1 cellular context compared by ENCODE assay signal in genomic region chr19:24053601-24054000, GRCh38.
TF ChIP-seq lines count a peak whose summit lies in the region.

No MANE protein-coding gene starts in this region.

TF ChIP-seq in IMR-90, 13 proteins besides CTCF, POLR2A, EP300 and RAD21:
- TF ChIP-seq, protein P1, sequence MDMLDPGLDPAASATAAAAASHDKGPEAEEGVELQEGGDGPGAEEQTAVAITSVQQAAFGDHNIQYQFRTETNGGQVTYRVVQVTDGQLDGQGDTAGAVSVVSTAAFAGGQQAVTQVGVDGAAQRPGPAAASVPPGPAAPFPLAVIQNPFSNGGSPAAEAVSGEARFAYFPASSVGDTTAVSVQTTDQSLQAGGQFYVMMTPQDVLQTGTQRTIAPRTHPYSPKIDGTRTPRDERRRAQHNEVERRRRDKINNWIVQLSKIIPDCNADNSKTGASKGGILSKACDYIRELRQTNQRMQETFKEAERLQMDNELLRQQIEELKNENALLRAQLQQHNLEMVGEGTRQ (IDR thresholded peaks at IDR 0.05; ENCODE audit: low read depth, low read length) = no peak
- TF ChIP-seq CEBPB (IDR thresholded peaks at IDR 0.05; ENCODE audit: low read depth, low read length) (no peak), MAZ (IDR thresholded peaks at IDR 0.05; ENCODE audit: borderline replicate concordance, low read depth, low read length) (no peak), FOS (IDR thresholded peaks at IDR 0.05; ENCODE audit: low read depth, low read length) (no peak), MXI1 (IDR thresholded peaks at IDR 0.05; ENCODE audit: borderline replicate concordance, low read depth, low read length) (no peak), MAFK (IDR thresholded peaks at IDR 0.05; ENCODE audit: low read depth, low read length) (no peak), CHD1 (IDR thresholded peaks at IDR 0.05; ENCODE audit: low read depth, low read length) (no peak), RCOR1 (IDR thresholded peaks at IDR 0.05; ENCODE audit: insufficient replicate concordance, low read length) (no peak), SMC3 (IDR thresholded peaks at IDR 0.05; ENCODE audit: low read depth, low read length) (no peak), BHLHE40 (IDR thresholded peaks at IDR 0.05; ENCODE audit: low read depth, low read length) (no peak), RFX5 (IDR thresholded peaks at IDR 0.05; ENCODE audit: low read depth, low read length) (no peak), NFE2L2 (IDR thresholded peaks at IDR 0.05; ENCODE audit: low read depth, low read length) (no peak)
- TF ChIP-seq, protein P2, sequence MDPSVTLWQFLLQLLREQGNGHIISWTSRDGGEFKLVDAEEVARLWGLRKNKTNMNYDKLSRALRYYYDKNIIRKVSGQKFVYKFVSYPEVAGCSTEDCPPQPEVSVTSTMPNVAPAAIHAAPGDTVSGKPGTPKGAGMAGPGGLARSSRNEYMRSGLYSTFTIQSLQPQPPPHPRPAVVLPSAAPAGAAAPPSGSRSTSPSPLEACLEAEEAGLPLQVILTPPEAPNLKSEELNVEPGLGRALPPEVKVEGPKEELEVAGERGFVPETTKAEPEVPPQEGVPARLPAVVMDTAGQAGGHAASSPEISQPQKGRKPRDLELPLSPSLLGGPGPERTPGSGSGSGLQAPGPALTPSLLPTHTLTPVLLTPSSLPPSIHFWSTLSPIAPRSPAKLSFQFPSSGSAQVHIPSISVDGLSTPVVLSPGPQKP (IDR thresholded peaks at IDR 0.05; ENCODE audit: borderline replicate concordance, low read depth, low read length) = no peak
